In genomic region chr20:17961600-17961965, GRCh38 we compare ENCODE assay signal across 10 cellular contexts. TPM values are rescaled to one million over a fixed set of nuclear protein-coding genes. Genes with fewer than 3 reads are reported as not detected.
DNase-seq lines count a peak whose midpoint lies in the region; ATAC-seq and TF ChIP-seq lines count a peak whose summit lies in the region.
"Had no signal": no experiment of that assay in that cellular context is flagged by ENCODE, and none has a peak within 500 bp of the region (broad histone marks: within the 10 kb centered on the region; RNA-seq: fewer than 3 reads in every experiment).

No MANE protein-coding gene starts in this region.

- peaks cover 0 to 2% (median 0%) of the 10 kb centered on the region in 7 donors for H3K9me3 Mint-ChIP-seq in naive B cell

- H3K79me2 ChIP-seq in ACC112 (ENCODE audit: control insufficient read depth, insufficient read depth, low read length, unreplicated experiment), result peaks cover 98% of the 10 kb centered on the region

- H3K27ac ChIP-seq in ACC112 (ENCODE audit: low read depth, low read length), result peak overlapping the region; percentile 51
- no peak overlapping the region for H3K27ac ChIP-seq in HUES64 (ENCODE audit: low read depth, low read length)
- H3K27ac ChIP-seq in WERI-Rb-1, result no peak overlapping the region

- peaks cover 0 to 4% of the 10 kb centered on the region in 2 donors for H3K36me3 Mint-ChIP-seq in naive B cell

- H3K4me1 ChIP-seq in ACC112 (ENCODE audit: control insufficient read depth, insufficient read depth, low read length, unreplicated experiment), result peaks cover 71% of the 10 kb centered on the region
- peaks cover 63% of the 10 kb centered on the region for H3K4me1 ChIP-seq in HUES64 (ENCODE audit: insufficient read depth, low read length)

- ATAC-seq in naive B cell (ENCODE audit: low read depth in 2 of 2), result peak in 1 of 2 donors; percentile 15
- no peak for ATAC-seq in HG02938 (IDR thresholded peaks at IDR 0.05; ENCODE audit: unreplicated experiment)

- H3K27me3 ChIP-seq in ACC112 (ENCODE audit: insufficient read depth, low read length), result no peaks in the 10 kb centered on the region
- H3K27me3 ChIP-seq in HUES64 (ENCODE audit: insufficient read depth, low read length), result no peaks in the 10 kb centered on the region
- H3K27me3 ChIP-seq in WERI-Rb-1 (ENCODE audit: insufficient read depth, low read depth, severe bottlenecking), result no peaks in the 10 kb centered on the region

- in situ Hi-C loops in astrocyte of the spinal cord (cut with HindIII; ENCODE audit: low sequenced_read_pairs), result no loop called here

- 0 out of 2 replicates have a peak overlapping the region, but pooled peaks have one; percentile 16 for H3K9ac ChIP-seq in HUES64 (ENCODE audit: low read depth, low read length)

- WGBS in HUES64, result 85% methylated on average over 1 of the region's 1 CpG

- H3K4me1 Mint-ChIP-seq in naive B cell, result peaks cover 69 to 97% (median 92%) of the 10 kb centered on the region in 3 donors

- H3K9me3 ChIP-seq in HUES64 (ENCODE audit: insufficient read depth, low read depth, low read length) (no peaks in the 10 kb centered on the region), WERI-Rb-1 (ENCODE audit: severe bottlenecking) (no peaks in the 10 kb centered on the region)

- H3K27me3 Mint-ChIP-seq in naive B cell, result no peaks in the 10 kb centered on the region

- peak overlapping the region; percentile 4 to 96 (median 74) for H3K27ac Mint-ChIP-seq in naive B cell

- H3K4me3 Mint-ChIP-seq in naive B cell, result peak overlapping the region; percentile 69 to 97 (median 82)

- H3K4me3 ChIP-seq in ACC112 (ENCODE audit: low read depth, low read length), result peak overlapping the region; percentile 27
- no peak overlapping the region for H3K4me3 ChIP-seq in HUES64 (ENCODE audit: low read length)
- H3K4me3 ChIP-seq in astrocyte of the spinal cord (ENCODE audit: low read depth, low read length), result no peak overlapping the region
- H3K4me3 ChIP-seq in WERI-Rb-1 (ENCODE audit: low read depth, low read length), result no peak overlapping the region

- no peak overlapping the region for H2AFZ ChIP-seq in ACC112 (ENCODE audit: low read length, unreplicated experiment)

- H3K36me3 ChIP-seq in ACC112 (ENCODE audit: insufficient read depth, low read length), result peaks cover 7% of the 10 kb centered on the region; the same call in 1 of the 2 replicates
- H3K36me3 ChIP-seq in HUES64 (ENCODE audit: insufficient read depth, low read length), result peaks cover 62% of the 10 kb centered on the region
- H3K36me3 ChIP-seq in WERI-Rb-1, result peaks cover 35% of the 10 kb centered on the region

- TF ChIP-seq CTCF in astrocyte of the spinal cord (IDR thresholded peaks at IDR 0.05; ENCODE audit: low read depth, low read length), result no peak
- TF ChIP-seq CTCF in WERI-Rb-1 (IDR thresholded peaks at IDR 0.05; ENCODE audit: low read depth, low read length), result no peak

- peak; percentile 36 for DNase-seq in astrocyte of the spinal cord (ENCODE audit: low read depth, low spot score)
- DNase-seq in naive B cell, result no peak
- no peak for DNase-seq in CD1c-positive myeloid dendritic cell (ENCODE audit: extremely low spot score)
- no peak for DNase-seq in WERI-Rb-1
- DNase-seq in NCI-H187 (lab: John Stamatoyannopoulos, UW), result no peak
- DNase-seq: cerebellar nuclear complex, left colon had no signal

RNA-seq across cellular contexts. Expression of gene SNX5, which starts 7.0 kb away (rescaled TPM):
- 164 TPM for polyA plus RNA-seq in HUES64 (2013, experiment 1 of 2)
- polyA plus RNA-seq in HUES64 (2013, experiment 2 of 2), result 154 TPM
- 100 to 1,000 TPM; 102 to 151 (median 122) TPM for polyA plus RNA-seq in naive B cell (ENCODE audit: low read depth in 6 of 6)

RNA-seq across cellular contexts. Expression of gene MGME1, which starts 7.2 kb away (rescaled TPM):
- polyA plus RNA-seq in HUES64 (2013, experiment 1 of 2), result 37.9 TPM
- polyA plus RNA-seq in HUES64 (2013, experiment 2 of 2), result 41.4 TPM
- 10 to 100 TPM; 16.3 to 99.1 (median 43.2) TPM for polyA plus RNA-seq in naive B cell (ENCODE audit: low read depth in 6 of 6)
